ENCODE assay signal across 8 cellular contexts in genomic region chr11:65606876-65607613, GRCh38. TPM values are rescaled to one million over a fixed set of nuclear protein-coding genes. Genes with fewer than 3 reads are reported as not detected.
DNase-seq lines count a peak whose midpoint lies in the region; ATAC-seq and TF ChIP-seq lines count a peak whose summit lies in the region.

No MANE protein-coding gene starts in this region.

- CTCF ChIA-PET in HEK293T (lab: Yijun Ruan, JAX) (no interaction called here), Calu3 (lab: Charles Lee) (no interaction called here)

- no peaks in the 10 kb centered on the region for H3K9me3 Mint-ChIP-seq in activated T-cell treated with anti-CD3 and anti-CD28 coated beads, Interleukin-2, amount 50 U/mL, for 72 hours
- H3K9me3 Mint-ChIP-seq in glutamatergic neuron (ENCODE audit: unreplicated experiment), result peaks cover 4% of the 10 kb centered on the region
- H3K9me3 Mint-ChIP-seq in Calu3 (ENCODE audit: low read depth, unreplicated experiment), result no peaks in the 10 kb centered on the region

- no peak overlapping the region for H3K4me3 Mint-ChIP-seq in activated T-cell treated with anti-CD3 and anti-CD28 coated beads, Interleukin-2, amount 50 U/mL, for 72 hours
- H3K4me3 Mint-ChIP-seq in glutamatergic neuron (ENCODE audit: unreplicated experiment) (peak overlapping the region; percentile 75), Calu3 (ENCODE audit: low read depth, unreplicated experiment) (no peak overlapping the region)

- intact Hi-C loops in Calu3 (cut with micrococcal nuclease; ENCODE audit: unreplicated experiment), result no loop called here

- peak; percentile 52 to 54 for ATAC-seq in activated T-cell treated with anti-CD3 and anti-CD28 coated beads, Interleukin-2, amount 50 U/mL, for 72 hours (replicated peaks in 1 of 2)

- no peaks in the 10 kb centered on the region for H3K27me3 Mint-ChIP-seq in activated T-cell treated with anti-CD3 and anti-CD28 coated beads, Interleukin-2, amount 50 U/mL, for 72 hours (ENCODE audit: low read depth)
- H3K27me3 Mint-ChIP-seq in glutamatergic neuron (ENCODE audit: unreplicated experiment), result peaks cover 8% of the 10 kb centered on the region
- H3K27me3 Mint-ChIP-seq in Calu3 (ENCODE audit: unreplicated experiment), result no peaks in the 10 kb centered on the region

- no peak overlapping the region for H3K27ac Mint-ChIP-seq in activated T-cell treated with anti-CD3 and anti-CD28 coated beads, Interleukin-2, amount 50 U/mL, for 72 hours
- no peak overlapping the region for H3K27ac Mint-ChIP-seq in glutamatergic neuron (ENCODE audit: unreplicated experiment)
- no peak overlapping the region for H3K27ac Mint-ChIP-seq in Calu3 (ENCODE audit: unreplicated experiment)

- POLR2A ChIA-PET in HEK293T (lab: Yijun Ruan, JAX), result no interaction called here

- no TSS peak for BruUV-seq in Calu3 (replicated peaks; lab: Mats Ljungman, UMichigan)

- DNase-seq in HEK293T (ENCODE audit: extremely low spot score) (peak; percentile 37), glutamatergic neuron (peak; percentile 94), non-pigmented ciliary epithelial cell (ENCODE audit: low read depth) (peak; percentile 88), Calu3 (no peak), NCI-H187 treated with DMSO at 0.1 percent for 48 hours (lab: John Stamatoyannopoulos, UW) (no peak)
- DNase-seq in activated T-cell treated with anti-CD3 and anti-CD28 coated beads, Interleukin-2, amount 50 U/mL, for 72 hours, result no peak
- no peak for DNase-seq in stimulated activated CD4-positive, alpha-beta T cell treated with anti-CD3 and anti-CD28 coated beads, Interleukin-12 subunit alpha, Interleukin-12 subunit beta, amount 100 ng/mL, for 4 hours
- DNase-seq in stimulated activated CD4-positive, alpha-beta T cell treated with anti-CD3 and anti-CD28 coated beads, Interleukin-4, amount 100 ng/mL, for 4 hours, result no peak

- TF ChIP-seq CTCF in glutamatergic neuron (IDR thresholded peaks at IDR 0.05; ENCODE audit: partially characterized antibody, unreplicated experiment) (no peak), Calu3 (IDR thresholded peaks at IDR 0.05; ENCODE audit: unreplicated experiment) (no peak)

- H3K36me3 Mint-ChIP-seq in activated T-cell treated with anti-CD3 and anti-CD28 coated beads, Interleukin-2, amount 50 U/mL, for 72 hours (ENCODE audit: insufficient read depth in 2 of 2), result peaks cover 0 to 7% of the 10 kb centered on the region in 2 donors
- no peaks in the 10 kb centered on the region for H3K36me3 Mint-ChIP-seq in glutamatergic neuron (ENCODE audit: unreplicated experiment)
- H3K36me3 Mint-ChIP-seq in Calu3 (ENCODE audit: insufficient read depth, unreplicated experiment), result peaks cover 75% of the 10 kb centered on the region

- H3K4me1 Mint-ChIP-seq in activated T-cell treated with anti-CD3 and anti-CD28 coated beads, Interleukin-2, amount 50 U/mL, for 72 hours (ENCODE audit: low read depth), result peaks cover 24% of the 10 kb centered on the region
- H3K4me1 Mint-ChIP-seq in glutamatergic neuron (ENCODE audit: low read depth, unreplicated experiment) (peaks cover 34% of the 10 kb centered on the region), Calu3 (ENCODE audit: low read depth, unreplicated experiment) (peaks cover 29% of the 10 kb centered on the region)

TF ChIP-seq in HEK293T, 16 proteins besides CTCF, POLR2A, EP300 and RAD21:
- no peak for TF ChIP-seq SUZ12 (IDR thresholded peaks at IDR 0.05)
- no peak for TF ChIP-seq ARNT (IDR thresholded peaks at IDR 0.05)

RNA-seq across cellular contexts. Expression of gene MAP3K11, which starts 7.0 kb away (rescaled TPM):
- 10 to 100 TPM; 57.3 to 70.1 TPM for total RNA-seq in activated T-cell treated with anti-CD3 and anti-CD28 coated beads, Interleukin-2, amount 50 U/mL, for 72 hours
- total RNA-seq in glutamatergic neuron (ENCODE audit: unreplicated experiment) (58.6 TPM), Calu3 (2022) (86.3 and 91.4 TPM in 2 replicates)

RNA-seq across cellular contexts. Expression of gene PCNX3, which starts 8.5 kb away (rescaled TPM):
- 10 to 100 TPM; 45.9 TPM for total RNA-seq in activated T-cell treated with anti-CD3 and anti-CD28 coated beads, Interleukin-2, amount 50 U/mL, for 72 hours
- 43.3 TPM for total RNA-seq in glutamatergic neuron (ENCODE audit: unreplicated experiment)
- 72.8 and 77.4 TPM in 2 replicates for total RNA-seq in Calu3 (2022)

RNA-seq across cellular contexts. Expression of gene KCNK7, which starts 11.4 kb away (rescaled TPM):
- total RNA-seq in activated T-cell treated with anti-CD3 and anti-CD28 coated beads, Interleukin-2, amount 50 U/mL, for 72 hours, result under 1 TPM; 0.34 to 0.39 TPM
- total RNA-seq in glutamatergic neuron (ENCODE audit: unreplicated experiment), result 0.69 TPM
- 1.2 and 1.4 TPM in 2 replicates for total RNA-seq in Calu3 (2022)

RNA-seq across cellular contexts. Expression of gene SIPA1, which starts 30.9 kb away (rescaled TPM):
- total RNA-seq in activated T-cell treated with anti-CD3 and anti-CD28 coated beads, Interleukin-2, amount 50 U/mL, for 72 hours, result 100 to 1,000 TPM; 132 to 137 TPM
- total RNA-seq in glutamatergic neuron (ENCODE audit: unreplicated experiment) (21.4 TPM), Calu3 (2022) (33.0 and 41.3 TPM in 2 replicates)

RNA-seq across cellular contexts. Expression of gene EHBP1L1, which starts 31.2 kb away (rescaled TPM):
- 100 to 1,000 TPM in 1 of 2 donors, 10 to 100 TPM in 1; 93.9 to 113 TPM for total RNA-seq in activated T-cell treated with anti-CD3 and anti-CD28 coated beads, Interleukin-2, amount 50 U/mL, for 72 hours
- total RNA-seq in glutamatergic neuron (ENCODE audit: unreplicated experiment) (14.2 TPM), Calu3 (2022) (73.7 and 81.0 TPM in 2 replicates)

Comparison
In these comparisons a context has a peak if more than half of its experiments do, and no peak if none do; other contexts are left out.
1. DNase-seq: peak in HEK293T (single experiment), glutamatergic neuron (single experiment) and non-pigmented ciliary epithelial cell (single experiment); none in activated T-cell treated with anti-CD3 and anti-CD28 coated beads, Interleukin-2, amount 50 U/mL, for 72 hours (0 of 2), Calu3 (single experiment), NCI-H187 treated with DMSO at 0.1 percent for 48 hours (single experiment), stimulated activated CD4-positive, alpha-beta T cell treated with anti-CD3 and anti-CD28 coated beads, Interleukin-12 subunit alpha, Interleukin-12 subunit beta, amount 100 ng/mL, for 4 hours (single experiment) and stimulated activated CD4-positive, alpha-beta T cell treated with anti-CD3 and anti-CD28 coated beads, Interleukin-4, amount 100 ng/mL, for 4 hours (0 of 2).